In genomic region chr16:75647492-75648264, GRCh38 we compare ENCODE assay signal across 1 cellular context.
TF ChIP-seq lines count a peak whose summit lies in the region.

Gene KARS1 (minus strand): TSS chr16:75647665. CDS start chr16:75647639, 26 bp downstream.
Gene TERF2IP (plus strand): TSS chr16:75647773. CDS start chr16:75647883, 110 bp downstream.

TF ChIP-seq in HepG2, 621 proteins besides CTCF, POLR2A, EP300 and RAD21 (continued from another document and continues in another):
- TF ChIP-seq ZFP36 (IDR thresholded peaks at IDR 0.05; ENCODE audit: borderline replicate concordance, low read depth, low read length, partially characterized antibody) (no peak), ZNF333 (CRISPR knock-in tag; IDR thresholded peaks at IDR 0.05; ENCODE audit: borderline replicate concordance) (no peak), ZNF580 (CRISPR knock-in tag; IDR thresholded peaks at IDR 0.05; ENCODE audit: borderline replicate concordance, low read depth) (peak; percentile 96; the same call in 1 of the 2 replicates), CEBPG (CRISPR knock-in tag; IDR thresholded peaks at IDR 0.05) (0 out of 2 replicates have a peak, but pooled peaks have one; percentile 14), HDAC2 (CRISPR knock-in tag; IDR thresholded peaks at IDR 0.05) (0 out of 2 replicates have a peak, but pooled peaks have one; percentile 49), PPARG (CRISPR knock-in tag; conservative IDR thresholded peaks at IDR 0.05) (peak; percentile 35), EEA1 (CRISPR knock-in tag; IDR thresholded peaks at IDR 0.05; ENCODE audit: borderline replicate concordance) (no peak), ZFP36L2 (CRISPR knock-in tag; IDR thresholded peaks at IDR 0.05) (no peak), FOXP1 (IDR thresholded peaks at IDR 0.05) (no peak), FOXP1 (CRISPR knock-in tag; IDR thresholded peaks at IDR 0.05) (no peak), HOXA7 (CRISPR knock-in tag; IDR thresholded peaks at IDR 0.05) (no peak), RARG (CRISPR knock-in tag; IDR thresholded peaks at IDR 0.05; ENCODE audit: low read depth) (0 out of 2 replicates have a peak, but pooled peaks have one; percentile 33), FLYWCH1 (CRISPR knock-in tag; IDR thresholded peaks at IDR 0.05) (peak; percentile 71; the same call in 1 of the 2 replicates), CCAR2 (optimal IDR thresholded peaks at IDR 0.05; ENCODE audit: low read depth, low read length) (no peak), TBX3 (IDR thresholded peaks at IDR 0.05; ENCODE audit: borderline replicate concordance) (peak; percentile 80), ARNT2 (CRISPR knock-in tag; IDR thresholded peaks at IDR 0.05; ENCODE audit: low read depth) (no peak), ZNF644 (CRISPR knock-in tag; IDR thresholded peaks at IDR 0.05; ENCODE audit: low read depth) (no peak), ZNF503 (CRISPR knock-in tag; IDR thresholded peaks at IDR 0.05) (0 out of 2 replicates have a peak, but pooled peaks have one; percentile 40), ZNF446 (CRISPR knock-in tag; IDR thresholded peaks at IDR 0.05) (peak; percentile 92), ZFX (CRISPR knock-in tag; IDR thresholded peaks at IDR 0.05; ENCODE audit: low read depth) (peak; percentile 97), GATAD2A (CRISPR knock-in tag; IDR thresholded peaks at IDR 0.05) (peak; percentile 62; the same call in 1 of the 2 replicates), BRD4 (CRISPR knock-in tag; IDR thresholded peaks at IDR 0.05) (peak; percentile 7; the same call in 1 of the 2 replicates), SRF (IDR thresholded peaks at IDR 0.05; ENCODE audit: low read depth, low read length) (no peak), SMAD9 (CRISPR knock-in tag; IDR thresholded peaks at IDR 0.05) (no peak), ZNF367 (CRISPR knock-in tag; IDR thresholded peaks at IDR 0.05; ENCODE audit: borderline replicate concordance) (peak; percentile 18; the same call in 1 of the 2 replicates), NFIB (CRISPR knock-in tag; IDR thresholded peaks at IDR 0.05; ENCODE audit: borderline replicate concordance) (no peak), ZNF431 (CRISPR knock-in tag; IDR thresholded peaks at IDR 0.05; ENCODE audit: borderline replicate concordance, low read depth) (0 out of 2 replicates have a peak, but pooled peaks have one; percentile 7), ZNF451 (CRISPR knock-in tag; IDR thresholded peaks at IDR 0.05) (peak; percentile 74), KAT7 (CRISPR knock-in tag; IDR thresholded peaks at IDR 0.05; ENCODE audit: borderline replicate concordance) (0 out of 2 replicates have a peak, but pooled peaks have one; percentile 76), HDAC6 (IDR thresholded peaks at IDR 0.05; ENCODE audit: low read depth, low read length) (no peak), ZC3H4 (CRISPR knock-in tag; IDR thresholded peaks at IDR 0.05; ENCODE audit: borderline replicate concordance) (no peak), FOXJ3 (CRISPR knock-in tag; IDR thresholded peaks at IDR 0.05; ENCODE audit: borderline replicate concordance) (peak; percentile 84; the same call in 1 of the 2 replicates), KDM1A (CRISPR knock-in tag; IDR thresholded peaks at IDR 0.05) (no peak), NRL (CRISPR knock-in tag; IDR thresholded peaks at IDR 0.05; ENCODE audit: borderline replicate concordance) (peak; percentile 56; the same call in 1 of the 2 replicates), ZNF597 (CRISPR knock-in tag; IDR thresholded peaks at IDR 0.05) (no peak), ZNF20 (CRISPR knock-in tag; IDR thresholded peaks at IDR 0.05) (peak; percentile 82), ISL2 (CRISPR knock-in tag; IDR thresholded peaks at IDR 0.05) (peak; percentile 46; the same call in 1 of the 2 replicates), ZNF121 (CRISPR knock-in tag; IDR thresholded peaks at IDR 0.05) (peak; percentile 43; the same call in 1 of the 2 replicates), PCBP2 (optimal IDR thresholded peaks at IDR 0.05; ENCODE audit: low read depth, low read length, poor library complexity, severe bottlenecking) (no peak), ZNF264 (CRISPR knock-in tag; IDR thresholded peaks at IDR 0.05) (peak; percentile 60; the same call in 1 of the 2 replicates), ZNF30 (CRISPR knock-in tag; IDR thresholded peaks at IDR 0.05) (peak; percentile 73; the same call in 1 of the 2 replicates), CHD2 (IDR thresholded peaks at IDR 0.05; ENCODE audit: low read depth, low read length) (no peak), MTF1 (CRISPR knock-in tag; IDR thresholded peaks at IDR 0.05) (peak; percentile 71; the same call in 1 of the 2 replicates), CHD4 (IDR thresholded peaks at IDR 0.05; ENCODE audit: borderline replicate concordance, low read length) (no peak), ZNF7 (CRISPR knock-in tag; IDR thresholded peaks at IDR 0.05) (no peak), NAIF1 (CRISPR knock-in tag; IDR thresholded peaks at IDR 0.05; ENCODE audit: borderline replicate concordance) (peak; percentile 91), ZNF773 (CRISPR knock-in tag; IDR thresholded peaks at IDR 0.05; ENCODE audit: borderline replicate concordance) (peak; percentile 28; the same call in 1 of the 2 replicates), RFXAP (CRISPR knock-in tag; IDR thresholded peaks at IDR 0.05; ENCODE audit: borderline replicate concordance) (peak; percentile 64; the same call in 1 of the 2 replicates), SP2 (CRISPR knock-in tag; IDR thresholded peaks at IDR 0.05) (peak; percentile 78), PHB2 (IDR thresholded peaks at IDR 0.05; ENCODE audit: partially characterized antibody) (no peak), SNAI1 (CRISPR knock-in tag; IDR thresholded peaks at IDR 0.05; ENCODE audit: borderline replicate concordance) (peak; percentile 48; the same call in 1 of the 2 replicates), YEATS2 (CRISPR knock-in tag; IDR thresholded peaks at IDR 0.05; ENCODE audit: borderline replicate concordance) (peak; percentile 92), ZNF225 (CRISPR knock-in tag; IDR thresholded peaks at IDR 0.05) (peak; percentile 81), MAFG (CRISPR knock-in tag; IDR thresholded peaks at IDR 0.05) (no peak), TEAD2 (CRISPR knock-in tag; IDR thresholded peaks at IDR 0.05) (no peak), ZNF331 (CRISPR knock-in tag; IDR thresholded peaks at IDR 0.05) (peak; percentile 31; the same call in 1 of the 2 replicates), KDM4B (CRISPR knock-in tag; IDR thresholded peaks at IDR 0.05) (peak; percentile 13; the same call in 1 of the 2 replicates)
- TF ChIP-seq, protein P1, sequence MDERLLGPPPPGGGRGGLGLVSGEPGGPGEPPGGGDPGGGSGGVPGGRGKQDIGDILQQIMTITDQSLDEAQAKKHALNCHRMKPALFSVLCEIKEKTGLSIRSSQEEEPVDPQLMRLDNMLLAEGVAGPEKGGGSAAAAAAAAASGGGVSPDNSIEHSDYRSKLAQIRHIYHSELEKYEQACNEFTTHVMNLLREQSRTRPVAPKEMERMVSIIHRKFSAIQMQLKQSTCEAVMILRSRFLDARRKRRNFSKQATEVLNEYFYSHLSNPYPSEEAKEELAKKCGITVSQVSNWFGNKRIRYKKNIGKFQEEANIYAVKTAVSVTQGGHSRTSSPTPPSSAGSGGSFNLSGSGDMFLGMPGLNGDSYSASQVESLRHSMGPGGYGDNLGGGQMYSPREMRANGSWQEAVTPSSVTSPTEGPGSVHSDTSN (CRISPR knock-in tag; IDR thresholded peaks at IDR 0.05), result peak; percentile 56; the same call in 1 of the 2 replicates
- TF ChIP-seq, protein P2, sequence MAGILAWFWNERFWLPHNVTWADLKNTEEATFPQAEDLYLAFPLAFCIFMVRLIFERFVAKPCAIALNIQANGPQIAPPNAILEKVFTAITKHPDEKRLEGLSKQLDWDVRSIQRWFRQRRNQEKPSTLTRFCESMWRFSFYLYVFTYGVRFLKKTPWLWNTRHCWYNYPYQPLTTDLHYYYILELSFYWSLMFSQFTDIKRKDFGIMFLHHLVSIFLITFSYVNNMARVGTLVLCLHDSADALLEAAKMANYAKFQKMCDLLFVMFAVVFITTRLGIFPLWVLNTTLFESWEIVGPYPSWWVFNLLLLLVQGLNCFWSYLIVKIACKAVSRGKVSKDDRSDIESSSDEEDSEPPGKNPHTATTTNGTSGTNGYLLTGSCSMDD (CRISPR knock-in tag; IDR thresholded peaks at IDR 0.05), result no peak; the same call in 1 of the 2 replicates
- TF ChIP-seq, protein P3, sequence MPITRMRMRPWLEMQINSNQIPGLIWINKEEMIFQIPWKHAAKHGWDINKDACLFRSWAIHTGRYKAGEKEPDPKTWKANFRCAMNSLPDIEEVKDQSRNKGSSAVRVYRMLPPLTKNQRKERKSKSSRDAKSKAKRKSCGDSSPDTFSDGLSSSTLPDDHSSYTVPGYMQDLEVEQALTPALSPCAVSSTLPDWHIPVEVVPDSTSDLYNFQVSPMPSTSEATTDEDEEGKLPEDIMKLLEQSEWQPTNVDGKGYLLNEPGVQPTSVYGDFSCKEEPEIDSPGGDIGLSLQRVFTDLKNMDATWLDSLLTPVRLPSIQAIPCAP (CRISPR knock-in tag; IDR thresholded peaks at IDR 0.05; ENCODE audit: low read depth), result no peak
- TF ChIP-seq, protein P4, sequence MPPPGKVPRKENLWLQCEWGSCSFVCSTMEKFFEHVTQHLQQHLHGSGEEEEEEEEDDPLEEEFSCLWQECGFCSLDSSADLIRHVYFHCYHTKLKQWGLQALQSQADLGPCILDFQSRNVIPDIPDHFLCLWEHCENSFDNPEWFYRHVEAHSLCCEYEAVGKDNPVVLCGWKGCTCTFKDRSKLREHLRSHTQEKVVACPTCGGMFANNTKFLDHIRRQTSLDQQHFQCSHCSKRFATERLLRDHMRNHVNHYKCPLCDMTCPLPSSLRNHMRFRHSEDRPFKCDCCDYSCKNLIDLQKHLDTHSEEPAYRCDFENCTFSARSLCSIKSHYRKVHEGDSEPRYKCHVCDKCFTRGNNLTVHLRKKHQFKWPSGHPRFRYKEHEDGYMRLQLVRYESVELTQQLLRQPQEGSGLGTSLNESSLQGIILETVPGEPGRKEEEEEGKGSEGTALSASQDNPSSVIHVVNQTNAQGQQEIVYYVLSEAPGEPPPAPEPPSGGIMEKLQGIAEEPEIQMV (CRISPR knock-in tag; IDR thresholded peaks at IDR 0.05; ENCODE audit: low read depth), result peak; percentile 23
- TF ChIP-seq, protein P5, sequence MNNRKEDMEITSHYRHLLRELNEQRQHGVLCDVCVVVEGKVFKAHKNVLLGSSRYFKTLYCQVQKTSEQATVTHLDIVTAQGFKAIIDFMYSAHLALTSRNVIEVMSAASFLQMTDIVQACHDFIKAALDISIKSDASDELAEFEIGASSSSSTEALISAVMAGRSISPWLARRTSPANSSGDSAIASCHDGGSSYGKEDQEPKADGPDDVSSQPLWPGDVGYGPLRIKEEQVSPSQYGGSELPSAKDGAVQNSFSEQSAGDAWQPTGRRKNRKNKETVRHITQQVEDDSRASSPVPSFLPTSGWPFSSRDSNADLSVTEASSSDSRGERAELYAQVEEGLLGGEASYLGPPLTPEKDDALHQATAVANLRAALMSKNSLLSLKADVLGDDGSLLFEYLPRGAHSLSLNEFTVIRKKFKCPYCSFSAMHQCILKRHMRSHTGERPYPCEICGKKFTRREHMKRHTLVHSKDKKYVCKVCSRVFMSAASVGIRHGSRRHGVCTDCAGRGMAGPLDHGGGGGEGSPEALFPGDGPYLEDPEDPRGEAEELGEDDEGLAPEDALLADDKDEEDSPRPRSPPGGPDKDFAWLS (CRISPR knock-in tag; IDR thresholded peaks at IDR 0.05; ENCODE audit: borderline replicate concordance), result peak; percentile 34; the same call in 1 of the 2 replicates
- TF ChIP-seq, protein P6, sequence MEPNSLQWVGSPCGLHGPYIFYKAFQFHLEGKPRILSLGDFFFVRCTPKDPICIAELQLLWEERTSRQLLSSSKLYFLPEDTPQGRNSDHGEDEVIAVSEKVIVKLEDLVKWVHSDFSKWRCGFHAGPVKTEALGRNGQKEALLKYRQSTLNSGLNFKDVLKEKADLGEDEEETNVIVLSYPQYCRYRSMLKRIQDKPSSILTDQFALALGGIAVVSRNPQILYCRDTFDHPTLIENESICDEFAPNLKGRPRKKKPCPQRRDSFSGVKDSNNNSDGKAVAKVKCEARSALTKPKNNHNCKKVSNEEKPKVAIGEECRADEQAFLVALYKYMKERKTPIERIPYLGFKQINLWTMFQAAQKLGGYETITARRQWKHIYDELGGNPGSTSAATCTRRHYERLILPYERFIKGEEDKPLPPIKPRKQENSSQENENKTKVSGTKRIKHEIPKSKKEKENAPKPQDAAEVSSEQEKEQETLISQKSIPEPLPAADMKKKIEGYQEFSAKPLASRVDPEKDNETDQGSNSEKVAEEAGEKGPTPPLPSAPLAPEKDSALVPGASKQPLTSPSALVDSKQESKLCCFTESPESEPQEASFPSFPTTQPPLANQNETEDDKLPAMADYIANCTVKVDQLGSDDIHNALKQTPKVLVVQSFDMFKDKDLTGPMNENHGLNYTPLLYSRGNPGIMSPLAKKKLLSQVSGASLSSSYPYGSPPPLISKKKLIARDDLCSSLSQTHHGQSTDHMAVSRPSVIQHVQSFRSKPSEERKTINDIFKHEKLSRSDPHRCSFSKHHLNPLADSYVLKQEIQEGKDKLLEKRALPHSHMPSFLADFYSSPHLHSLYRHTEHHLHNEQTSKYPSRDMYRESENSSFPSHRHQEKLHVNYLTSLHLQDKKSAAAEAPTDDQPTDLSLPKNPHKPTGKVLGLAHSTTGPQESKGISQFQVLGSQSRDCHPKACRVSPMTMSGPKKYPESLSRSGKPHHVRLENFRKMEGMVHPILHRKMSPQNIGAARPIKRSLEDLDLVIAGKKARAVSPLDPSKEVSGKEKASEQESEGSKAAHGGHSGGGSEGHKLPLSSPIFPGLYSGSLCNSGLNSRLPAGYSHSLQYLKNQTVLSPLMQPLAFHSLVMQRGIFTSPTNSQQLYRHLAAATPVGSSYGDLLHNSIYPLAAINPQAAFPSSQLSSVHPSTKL (CRISPR knock-in tag; IDR thresholded peaks at IDR 0.05), result peak; percentile 76
